Comparison of ENCODE assay signal across 8 cellular contexts in genomic region chr22:38317995-38318715, GRCh38. TPM values are rescaled to one million over a fixed set of nuclear protein-coding genes. Genes with fewer than 3 reads are reported as not detected.
A peak's percentile ranks its signal among the peaks of the same experiment; 100 is the strongest.
DNase-seq lines count a peak whose midpoint lies in the region; ATAC-seq and TF ChIP-seq lines count a peak whose summit lies in the region.

No MANE protein-coding gene starts in this region.

- peaks cover 13% of the 10 kb centered on the region for H3K23me2 ChIP-seq in H9 (ENCODE audit: insufficient read length, low read depth, low read length, poor library complexity, severe bottlenecking)

- no peak overlapping the region for H3K56ac ChIP-seq in H9 (ENCODE audit: insufficient read length, low read depth, low read length)

- H2BK12ac ChIP-seq in H9 (ENCODE audit: insufficient read length, low read depth, low read length) = no peak overlapping the region

- H3K27me3 ChIP-seq in H9 (ENCODE audit: insufficient read depth, low read length) (no peaks in the 10 kb centered on the region), Panc1 (ENCODE audit: control insufficient read depth, insufficient read depth, low read length) (no peaks in the 10 kb centered on the region), layer of hippocampus (ENCODE audit: control insufficient read depth, insufficient read depth, low read length) (no peaks in the 10 kb centered on the region), stomach (no peaks in the 10 kb centered on the region)

- TF ChIP-seq CTCF in H9 (conservative IDR thresholded peaks at IDR 0.05) (no peak), Panc1 (IDR thresholded peaks at IDR 0.05) (no peak), stomach (IDR thresholded peaks at IDR 0.05) (no peak)

- peaks cover 9 to 44% (median 13%) of the 10 kb centered on the region in 3 experiments; a peak in 6 of 7 replicates for H3K36me3 Mint-ChIP-seq in H9 (ENCODE audit: insufficient read depth in 1 of 3, low read depth in 3 of 3)

- no peak overlapping the region for H2BK5ac ChIP-seq in H9 (ENCODE audit: insufficient read length, low read length)

- in situ Hi-C loops in Panc1 (cut with HindIII; ENCODE audit: low pct_unique_long_range_greater_than_20kb, low sequenced_read_pairs) = no loop called here

- 0 out of 2 replicates have a peak overlapping the region, but pooled peaks have one; percentile 2 for H3K14ac ChIP-seq in H9 (ENCODE audit: insufficient read depth, low read length)

- no peak overlapping the region for H2BK120ac ChIP-seq in H9 (ENCODE audit: low read depth, low read length, poor library complexity, severe bottlenecking)

- no peak overlapping the region for H4K91ac ChIP-seq in H9 (ENCODE audit: insufficient read length, low read depth, low read length)

- H3K9ac ChIP-seq in H9 (ENCODE audit: extremely low read depth, insufficient read length, low read length) = peak overlapping the region; percentile 3

- H3K36me3 ChIP-seq in Panc1 (ENCODE audit: control insufficient read depth, insufficient read depth, low read length) (peaks cover 5% of the 10 kb centered on the region; the same call in 1 of the 2 replicates), stomach (peaks cover 0 to 5% (median under 1%) of the 10 kb centered on the region in 4 donors)

- H3T11ph ChIP-seq in H9 (ENCODE audit: low read length) = no peak overlapping the region

- no peaks in the 10 kb centered on the region for H3K79me1 ChIP-seq in H9 (ENCODE audit: insufficient read depth, low read depth, low read length, poor library complexity, severe bottlenecking)

- TF ChIP-seq EP300 in stomach (IDR thresholded peaks at IDR 0.05) = no peak

- H2BK20ac ChIP-seq in H9 (ENCODE audit: low read depth, low read length, poor library complexity, severe bottlenecking) = no peak overlapping the region

- H3K27me3 Mint-ChIP-seq in H9 (ENCODE audit: low read depth) = no peaks in the 10 kb centered on the region

- H3K4me3 ChIP-seq in Panc1 (ENCODE audit: low read depth in 2 of 2, low read length in 2 of 2) (peak overlapping the region; percentile 44 to 59), stomach (peak overlapping the region; percentile 39 to 88 (median 60))

- no peak overlapping the region for H3K18ac ChIP-seq in H9 (ENCODE audit: insufficient read length, low read depth, low read length)

- H2AK5ac ChIP-seq in H9 (ENCODE audit: insufficient read length, low read length) = no peak overlapping the region

- peaks cover 60 to 70% of the 10 kb centered on the region in 2 experiments for H3K4me1 Mint-ChIP-seq in H9

- peak overlapping the region; percentile 35 for H3K4me2 ChIP-seq in H9 (ENCODE audit: insufficient read depth, insufficient read length, low read length)

- peaks cover 10% of the 10 kb centered on the region; the same call in 1 of the 2 replicates for H3K4me1 ChIP-seq in H9 (ENCODE audit: insufficient read depth, low read length)
- peaks cover 25% of the 10 kb centered on the region for H3K4me1 ChIP-seq in Panc1 (ENCODE audit: control insufficient read depth, insufficient read depth, low read length)
- peaks cover 36 to 50% (median 44%) of the 10 kb centered on the region in 4 donors for H3K4me1 ChIP-seq in stomach

- H3K9me3 ChIP-seq in H9 (ENCODE audit: control insufficient read depth, low read depth, low read length) (no peaks in the 10 kb centered on the region), Panc1 (ENCODE audit: control insufficient read depth, insufficient read depth, low read depth, low read length) (no peaks in the 10 kb centered on the region), stomach (no peaks in the 10 kb centered on the region)

- peak overlapping the region; percentile 73 to 88 for H3K4me3 Mint-ChIP-seq in H9

- H3K27ac ChIP-seq in H9 (ENCODE audit: insufficient read length, low read depth, low read length) (peak overlapping the region; percentile 10), Panc1 (ENCODE audit: low read length) (peak overlapping the region; percentile 89), layer of hippocampus (ENCODE audit: low read depth, low read length) (peak overlapping the region; percentile 95), stomach (peak overlapping the region; percentile 96 to 99 (median 97))

- no TSS peak for BruUV-seq in Panc1 (replicated peaks; lab: Mats Ljungman, UMichigan)

- H2BK15ac ChIP-seq in H9 (ENCODE audit: low read depth, low read length) = peak overlapping the region; percentile 13; the same call in 1 of the 2 replicates

- peak overlapping the region; percentile 96 to 98 (median 98) for H3K27ac Mint-ChIP-seq in H9

- H4K8ac ChIP-seq in H9 (replicated peaks; ENCODE audit: insufficient read length, low read depth, low read length) = no peak overlapping the region

- no peak overlapping the region for H4K5ac ChIP-seq in H9 (ENCODE audit: insufficient read length, low read depth, low read length)

- H4K20me1 ChIP-seq in H9 (ENCODE audit: control insufficient read depth, insufficient read depth, insufficient read length) = peaks cover 2% of the 10 kb centered on the region

- no peak for TF ChIP-seq POLR2A in stomach (IDR thresholded peaks at IDR 0.05)

- intact Hi-C loops in Panc1 (cut with micrococcal nuclease; ENCODE audit: unreplicated experiment) = no loop called here
- intact Hi-C loops in stomach (cut with DNase I; ENCODE audit: low total_unique reads) = no loop called here

- WGBS in H9 (ENCODE audit: extremely low coverage, insufficient read length, low lambda C conversion rate) = no CpG with 5 or more reads among the region's 18 CpGs
- 10 to 21% (median 14%) methylated on average over 17 to 18 of the region's 18 CpGs for WGBS in stomach, 5 donors

- peak; percentile 92 for DNase-seq in AG08396 (ENCODE audit: low spot score)
- no peak for DNase-seq in H9
- DNase-seq in Panc1 (ENCODE audit: low read depth, low spot score) = peak; percentile 77
- peak; percentile 42 for DNase-seq in cerebellum (ENCODE audit: low spot score)
- DNase-seq in stomach = peak; percentile 71
- no peak for DNase-seq in NCI-H187 (lab: John Stamatoyannopoulos, UW)

- POLR2A ChIA-PET in Panc1 (lab: Charles Lee) = interaction anchor here (0.7 kb wide), 1 partner anchor 294 kb away, joined by 6 read pairs; no protein-coding TSS in a partner anchor

- ATAC-seq in Panc1 = peak; percentile 70
- no peak for ATAC-seq in HG03025 (IDR thresholded peaks at IDR 0.05; ENCODE audit: low FRiP score, unreplicated experiment)

- H3K4ac ChIP-seq in H9 (ENCODE audit: low read depth, low read length) = no peak overlapping the region

- no peak overlapping the region for H3K23ac ChIP-seq in H9 (ENCODE audit: insufficient read length, low read depth, low read length)

- no peaks in the 10 kb centered on the region; a peak in 1 of 5 replicates for H3K9me3 Mint-ChIP-seq in H9

- H3K79me2 ChIP-seq in H9 (ENCODE audit: insufficient read depth, low read length) = peaks cover 34% of the 10 kb centered on the region; the same call in 1 of the 2 replicates

- H2AFZ ChIP-seq in H9 (ENCODE audit: low read length) = no peak overlapping the region

- CTCF ChIA-PET in Panc1 (lab: Charles Lee) = interaction anchor here (0.7 kb wide), 1 partner anchor 266 kb away, joined by 5 read pairs; no protein-coding TSS in a partner anchor

RNA-seq across cellular contexts. Expression of gene CSNK1E, which starts 0.9 kb away (rescaled TPM):
- total RNA-seq in H9 (2021) = 230 and 236 TPM in 2 replicates
- total RNA-seq in Panc1 (2021; ENCODE audit: unreplicated experiment) = 115 TPM
- 141 TPM for polyA plus RNA-seq in Panc1 (2012; ENCODE audit: insufficient read length)
- total RNA-seq in cerebellum = 157 TPM
- 100 to 1,000 TPM in 2 of 5 donors, 10 to 100 TPM in 3; 19.4 to 135 (median 93.9) TPM for total RNA-seq in stomach
- polyA plus RNA-seq in stomach = 10 to 100 TPM; 47.5 to 69.3 (median 66.9) TPM

RNA-seq across cellular contexts. Expression of gene TMEM184B, which starts 45.3 kb away (rescaled TPM):
- total RNA-seq in H9 (2021) (51.7 and 58.5 TPM in 2 replicates), Panc1 (2021; ENCODE audit: unreplicated experiment) (54.2 TPM), cerebellum (23.8 TPM), stomach (100 to 1,000 TPM in 1 of 5 donors, 10 to 100 TPM in 4; 27.0 to 110 (median 75.9) TPM)
- polyA plus RNA-seq in Panc1 (2012; ENCODE audit: insufficient read length) = 60.0 TPM
- 10 to 100 TPM in 2 of 3 donors, 1 to 10 TPM in 1; 10.0 to 13.8 (median 10.8) TPM for polyA plus RNA-seq in stomach

Comparison
In these comparisons a context has a peak if more than half of its experiments do, and no peak if none do; other contexts are left out.
1. DNase-seq: peak in AG08396 (single experiment), Panc1 (single experiment), cerebellum (single experiment) and stomach (single experiment); none in H9 (single experiment) and NCI-H187 (0 of 2).
2. H3K27ac ChIP-seq: peak in every context shown above with its lines; median percentile 97 in stomach; 95 in layer of hippocampus; 89 in Panc1; 10 in H9.